10 cellular contexts compared by ENCODE assay signal in genomic region chr6:39791311-39791710, GRCh38. TPM values are rescaled to one million over a fixed set of nuclear protein-coding genes. Genes with fewer than 3 reads are reported as not detected.
DNase-seq lines count a peak whose midpoint lies in the region; ATAC-seq and TF ChIP-seq lines count a peak whose summit lies in the region.
"Had no signal": no experiment of that assay in that cellular context is flagged by ENCODE, and none has a peak within 500 bp of the region (broad histone marks: within the 10 kb centered on the region; RNA-seq: fewer than 3 reads in every experiment).

No MANE protein-coding gene starts in this region.

- DNase-seq in DMS153 treated with DMSO at 0.1 percent for 48 hours (lab: John Stamatoyannopoulos, UW; ENCODE audit: unreplicated experiment) (peak; percentile 66), fibroblast of lung (ENCODE audit: low read depth in 2 of 2) (peak in 1 of 2 donors; percentile 35), neural crest cell (ENCODE audit: low read depth, low spot score) (no peak), T-helper 9 cell (no peak), coronary artery (ENCODE audit: low spot score) (no peak), Kasumi-1 (lab: John Stamatoyannopoulos, UW) (no peak)
- DNase-seq: KBM-7 had no signal

- no peaks in the 10 kb centered on the region for H3K9me2 ChIP-seq in Loucy (replicated peaks; ENCODE audit: low read depth, low read length)

- H3K4me2 ChIP-seq in Loucy (ENCODE audit: low read depth, low read length, poor library complexity, severe bottlenecking), result no peak overlapping the region
- no peak overlapping the region for H3K4me2 ChIP-seq in fibroblast of lung (ENCODE audit: extremely low read depth, insufficient read depth, low read length)

- peaks cover 43% of the 10 kb centered on the region for H3K4me1 Mint-ChIP-seq in neural crest cell

- no peaks in the 10 kb centered on the region for H3K9me3 ChIP-seq in Loucy (ENCODE audit: insufficient read depth, low read depth, low read length)
- H3K9me3 ChIP-seq in fibroblast of lung (ENCODE audit: control insufficient read depth, insufficient read depth, low read depth, low read length), result no peaks in the 10 kb centered on the region

- peak; percentile 53 for TF ChIP-seq CTCF in Loucy (conservative IDR thresholded peaks at IDR 0.05; ENCODE audit: low read length)
- TF ChIP-seq CTCF in fibroblast of lung (conservative IDR thresholded peaks at IDR 0.05 in 1 of 2, IDR thresholded peaks at IDR 0.05 in 1 of 2; ENCODE audit: low read depth in 1 of 2, low read length in 2 of 2), result peak; percentile 32 to 38
- TF ChIP-seq CTCF in neural crest cell (conservative IDR thresholded peaks at IDR 0.05), result no peak
- no peak for TF ChIP-seq CTCF in coronary artery (IDR thresholded peaks at IDR 0.05)

- H2AFZ ChIP-seq in Loucy (ENCODE audit: low read length) (no peak overlapping the region), fibroblast of lung (ENCODE audit: low read length) (no peak overlapping the region)

- no peak for ATAC-seq in HG03520 (IDR thresholded peaks at IDR 0.05; ENCODE audit: unreplicated experiment)

- H3K36me3 Mint-ChIP-seq in neural crest cell (ENCODE audit: low read depth), result peaks cover 3% of the 10 kb centered on the region

- peak overlapping the region; percentile 89 for H3K4me3 Mint-ChIP-seq in neural crest cell

- H3K4me1 ChIP-seq in Loucy (ENCODE audit: insufficient read depth, low read length, poor library complexity, severe bottlenecking) (no peaks in the 10 kb centered on the region), fibroblast of lung (ENCODE audit: control insufficient read depth, extremely low read depth, insufficient read depth, low read length) (peaks cover 19% of the 10 kb centered on the region)

- no peaks in the 10 kb centered on the region for H3F3A ChIP-seq in Loucy (ENCODE audit: low read depth)

- H3K79me2 ChIP-seq in Loucy (ENCODE audit: insufficient read depth, low read length), result no peaks in the 10 kb centered on the region
- peaks cover 3% of the 10 kb centered on the region for H3K79me2 ChIP-seq in fibroblast of lung (ENCODE audit: control insufficient read depth, insufficient read depth, low read length)

- no peaks in the 10 kb centered on the region for H3K9me3 Mint-ChIP-seq in neural crest cell
- H3K9me3 Mint-ChIP-seq: activated T-helper 2 cell treated with anti-CD3 and anti-CD28 coated beads, Interferon-gamma antibody, Interleukin-2, Interleukin-4, amounts not matched to agents 10 μg/mL and 5 μg/mL and 100 μg/mL, durations not matched to agents 14 hours and 24 hours and 36 hours had no signal

- no peak overlapping the region for H3K27ac Mint-ChIP-seq in neural crest cell (ENCODE audit: unreplicated experiment)
- H3K27ac Mint-ChIP-seq: activated T-helper 2 cell treated with anti-CD3 and anti-CD28 coated beads, Interferon-gamma antibody, Interleukin-2, Interleukin-4, amounts not matched to agents 10 μg/mL and 5 μg/mL and 100 μg/mL, durations not matched to agents 14 hours and 24 hours and 36 hours had no signal

- H3K27me3 Mint-ChIP-seq in neural crest cell (ENCODE audit: low read depth), result peaks cover 8% of the 10 kb centered on the region

- no peaks in the 10 kb centered on the region for H3K27me3 ChIP-seq in Loucy (ENCODE audit: insufficient read depth, low read length, poor library complexity, severe bottlenecking)
- no peaks in the 10 kb centered on the region for H3K27me3 ChIP-seq in fibroblast of lung (ENCODE audit: control insufficient read depth, insufficient read depth, low read length)

- H3K9ac ChIP-seq in Loucy (ENCODE audit: low read depth, low read length, poor library complexity, severe bottlenecking) (no peak overlapping the region), fibroblast of lung (ENCODE audit: insufficient read depth, low read length) (no peak overlapping the region)

- no peak overlapping the region for H3K27ac ChIP-seq in fibroblast of lung (ENCODE audit: insufficient read depth, low read length)
- H3K27ac ChIP-seq in coronary artery, result peak overlapping the region in 1 of 2 donors; percentile 74

- no peaks in the 10 kb centered on the region for H3K36me3 ChIP-seq in Loucy (ENCODE audit: insufficient read depth, low read length)
- no peaks in the 10 kb centered on the region for H3K36me3 ChIP-seq in fibroblast of lung (ENCODE audit: control insufficient read depth, insufficient read depth, low read length)

- H4K20me1 ChIP-seq in Loucy (ENCODE audit: insufficient read depth, low read length, poor library complexity, severe bottlenecking) (no peaks in the 10 kb centered on the region), fibroblast of lung (ENCODE audit: control insufficient read depth, extremely low read depth, insufficient read depth, low read length) (no peaks in the 10 kb centered on the region)

- H3K4me3 ChIP-seq in Loucy (ENCODE audit: low read length, poor library complexity, severe bottlenecking) (no peak overlapping the region), fibroblast of lung (replicated peaks in 1 of 4; ENCODE audit: control extremely low read depth in 1 of 4, insufficient read depth in 1 of 4, low read depth in 3 of 4, low read length in 4 of 4) (no peak overlapping the region), coronary artery (no peak overlapping the region)

RNA-seq across cellular contexts. Expression of gene DAAM2, which starts 0.9 kb away (rescaled TPM):
- total RNA-seq in fibroblast of lung, result 25.9 and 41.5 TPM in 2 replicates
- polyA plus RNA-seq in fibroblast of lung, result 13.0 and 48.2 TPM in 2 replicates
- polyA plus RNA-seq in fibroblast of lung (2012), result 9.8 and 49.7 TPM in 2 replicates
- 22.9 and 129 TPM in 2 replicates for polyA minus RNA-seq in fibroblast of lung (ENCODE audit: low replicate concordance)
- total RNA-seq in neural crest cell, result 17.6 and 18.2 TPM in 2 replicates
- total RNA-seq: activated T-helper 2 cell treated with anti-CD3 and anti-CD28 coated beads, Interferon-gamma antibody, Interleukin-2, Interleukin-4, amounts not matched to agents 10 μg/mL and 5 μg/mL and 100 μg/mL, durations not matched to agents 14 hours and 24 hours and 36 hours had no signal

Comparison
In these comparisons a context has a peak if more than half of its experiments do, and no peak if none do; other contexts are left out.
1. CTCF ChIP-seq: peak in Loucy (single experiment) and fibroblast of lung (2 of 2); none in neural crest cell (single experiment) and coronary artery (single experiment).